ENCODE assay signal across 16 cellular contexts in genomic region chr2:26723475-26723874, GRCh38. TPM values are rescaled to one million over a fixed set of nuclear protein-coding genes. Genes with fewer than 3 reads are reported as not detected.
DNase-seq lines count a peak whose midpoint lies in the region; ATAC-seq, FAIRE-seq and TF ChIP-seq lines count a peak whose summit lies in the region.
"Had no signal": no experiment of that assay in that cellular context is flagged by ENCODE, and none has a peak within 500 bp of the region (broad histone marks: within the 10 kb centered on the region; RNA-seq: fewer than 3 reads in every experiment).

No MANE protein-coding gene starts in this region.

- intact Hi-C loops in IMR-90 (cut with micrococcal nuclease) = no loop called here
- intact Hi-C loops in K562 (cut with micrococcal nuclease) = no loop called here

- no peaks in the 10 kb centered on the region for H3K36me3 Mint-ChIP-seq in CD8-positive, alpha-beta memory T cell
- H3K36me3 Mint-ChIP-seq: IgD-negative memory B cell had no signal

- H3K27ac Mint-ChIP-seq in CD8-positive, alpha-beta memory T cell = no peak overlapping the region
- H3K27ac Mint-ChIP-seq: activated CD4-positive, alpha-beta T cell treated with anti-CD3 and anti-CD28 coated beads, Interleukin-2, amount 10 ng/mL, durations not matched to agents 24 days and 14 days; effector memory CD8-positive, alpha-beta T cell; IgD-negative memory B cell had no signal

- TF ChIP-seq RAD21 in IMR-90 (IDR thresholded peaks at IDR 0.05; ENCODE audit: low read length) (no peak), K562 (CRISPR knock-in tag; conservative IDR thresholded peaks at IDR 0.05 in 1 of 2, IDR thresholded peaks at IDR 0.05 in 1 of 2) (no peak)

- no peaks in the 10 kb centered on the region for H3K27me3 ChIP-seq in IMR-90 (ENCODE audit: control insufficient read depth, insufficient read depth, low read length)
- H3K27me3 ChIP-seq in K562 (ENCODE audit: control insufficient read depth in 2 of 2, insufficient read depth in 2 of 2, low read length in 2 of 2) = no peaks in the 10 kb centered on the region
- no peaks in the 10 kb centered on the region for H3K27me3 ChIP-seq in muscle layer of colon (ENCODE audit: control insufficient read depth in 1 of 2, insufficient read depth in 2 of 2, low read length in 2 of 2)
- no peaks in the 10 kb centered on the region for H3K27me3 ChIP-seq in suprapubic skin
- H3K27me3 ChIP-seq in CD8-positive, alpha-beta memory T cell (ENCODE audit: insufficient read depth, low read length, poor library complexity, severe bottlenecking) = no peaks in the 10 kb centered on the region
- no peaks in the 10 kb centered on the region for H3K27me3 ChIP-seq in mesendoderm (ENCODE audit: insufficient read depth, low read length, poor library complexity)
- H3K27me3 ChIP-seq: BE2C had no signal

- dilution Hi-C loops in IMR-90 (cut with HindIII; ENCODE audit: low sequenced_read_pairs, unreplicated experiment) = no loop called here

- H3K4me2 ChIP-seq in IMR-90 (ENCODE audit: low read depth, low read length) (no peak overlapping the region), K562 (ENCODE audit: insufficient read depth, low read length) (peak overlapping the region; percentile 7; the same call in 1 of the 2 replicates), mesendoderm (ENCODE audit: low read length) (no peak overlapping the region)

- H2BK120ac ChIP-seq in IMR-90 (ENCODE audit: low read depth, low read length) (peak overlapping the region; percentile 11; the same call in 1 of the 2 replicates), mesendoderm (ENCODE audit: low read depth, low read length) (no peak overlapping the region)

- ATAC-seq in IMR-90 (ENCODE audit: low read depth) (no peak), K562 (no peak), HG03159 (IDR thresholded peaks at IDR 0.05; ENCODE audit: unreplicated experiment) (no peak)
- ATAC-seq: effector memory CD8-positive, alpha-beta T cell had no signal

- CTCF ChIA-PET in IMR-90 (lab: Yijun Ruan, JAX) (no interaction called here), K562 (lab: Yijun Ruan, JAX; ENCODE audit: low intra/inter-chr PET ratio) (no interaction called here)
- CTCF ChIA-PET in CD8-positive, alpha-beta memory T cell (lab: Charles Lee) = no interaction called here

- H3K4me3 ChIP-seq in IMR-90 (ENCODE audit: insufficient read depth, low read depth, low read length) (no peak overlapping the region), K562 (no peak overlapping the region), muscle layer of colon (ENCODE audit: low read depth in 1 of 2, low read length in 2 of 2) (no peak overlapping the region), suprapubic skin (no peak overlapping the region), mesendoderm (ENCODE audit: low read length) (no peak overlapping the region)
- H3K4me3 ChIP-seq in CD8-positive, alpha-beta memory T cell (ENCODE audit: low read length) = no peak overlapping the region

- no peaks in the 10 kb centered on the region for H3K9me3 ChIP-seq in IMR-90 (ENCODE audit: control insufficient read depth, insufficient read depth, low read length)
- H3K9me3 ChIP-seq in K562 (replicated peaks; ENCODE audit: control insufficient read depth, insufficient read depth, low read depth, low read length) = no peaks in the 10 kb centered on the region
- H3K9me3 ChIP-seq in muscle layer of colon (ENCODE audit: low read length) = no peaks in the 10 kb centered on the region
- no peaks in the 10 kb centered on the region for H3K9me3 ChIP-seq in suprapubic skin
- H3K9me3 ChIP-seq in CD8-positive, alpha-beta memory T cell (ENCODE audit: low read length) = no peaks in the 10 kb centered on the region
- H3K9me3 ChIP-seq: BE2C had no signal

- H3K4me3 Mint-ChIP-seq in CD8-positive, alpha-beta memory T cell = no peak overlapping the region
- H3K4me3 Mint-ChIP-seq: activated CD4-positive, alpha-beta T cell treated with anti-CD3 and anti-CD28 coated beads, Interleukin-2, amount 10 ng/mL, durations not matched to agents 24 days and 14 days; effector memory CD8-positive, alpha-beta T cell; IgD-negative memory B cell had no signal

- no peaks in the 10 kb centered on the region for H3K9me3 Mint-ChIP-seq in CD8-positive, alpha-beta memory T cell
- H3K9me3 Mint-ChIP-seq: activated CD4-positive, alpha-beta T cell treated with anti-CD3 and anti-CD28 coated beads, Interleukin-2, amount 10 ng/mL, durations not matched to agents 24 days and 14 days; effector memory CD8-positive, alpha-beta T cell; IgD-negative memory B cell had no signal

- TF ChIP-seq POLR2A in IMR-90 (IDR thresholded peaks at IDR 0.05; ENCODE audit: low read depth, low read length) (no peak), K562 (conservative IDR thresholded peaks at IDR 0.05) (no peak), suprapubic skin (IDR thresholded peaks at IDR 0.05) (no peak)

- peak overlapping the region; percentile 65; the same call in 1 of the 2 replicates for H4K91ac ChIP-seq in IMR-90 (ENCODE audit: insufficient read depth, low read depth, low read length)

- no peak overlapping the region for H2AK5ac ChIP-seq in IMR-90 (ENCODE audit: low read depth, low read length)
- H2AK5ac ChIP-seq in mesendoderm (ENCODE audit: low read length) = no peak overlapping the region

- H3K27me3 Mint-ChIP-seq in CD8-positive, alpha-beta memory T cell = peaks cover 0 to 16% of the 10 kb centered on the region in 2 donors
- H3K27me3 Mint-ChIP-seq: activated CD4-positive, alpha-beta T cell treated with anti-CD3 and anti-CD28 coated beads, Interleukin-2, amount 10 ng/mL, durations not matched to agents 24 days and 14 days had no signal

- no peak overlapping the region for H2AK9ac ChIP-seq in IMR-90 (replicated peaks; ENCODE audit: low read depth, low read length, poor library complexity)

- no peaks in the 10 kb centered on the region for H3K79me1 ChIP-seq in IMR-90 (ENCODE audit: low read depth in 1 of 2, low read length in 2 of 2)
- H3K79me1 ChIP-seq in mesendoderm (ENCODE audit: low read length) = no peaks in the 10 kb centered on the region

- no peak for FAIRE-seq in K562 (lab: Jason Lieb, UNC)

- no peak overlapping the region for H3K56ac ChIP-seq in IMR-90 (ENCODE audit: extremely low read depth, insufficient read depth, low read length)
- H3K56ac ChIP-seq in mesendoderm (ENCODE audit: low read length) = no peak overlapping the region

- in situ Hi-C loops in IMR-90 (cut with MboI; ENCODE audit: low sequenced_read_pairs) (no loop called here), K562 (cut with MboI) (no loop called here)

- POLR2A ChIA-PET in IMR-90 (lab: Charles Lee; ENCODE audit: unreplicated experiment) (no interaction called here), K562 (lab: Yijun Ruan, JAX) (interaction anchor here (0.7 to 1.3 kb wide), 2 partner anchors 9 to 236 kb away, joined by 3 read pairs; no protein-coding TSS in a partner anchor)
- POLR2A ChIA-PET in CD8-positive, alpha-beta memory T cell (lab: Charles Lee) = no interaction called here

- H3K27ac ChIP-seq in IMR-90 (ENCODE audit: insufficient read depth, low read length) = no peak overlapping the region
- peak overlapping the region; percentile 76; the same call in 2 of the 3 replicates for H3K27ac ChIP-seq in K562 (ENCODE audit: extremely low read depth, low read depth, low read length)
- peak overlapping the region; percentile 10 for H3K27ac ChIP-seq in muscle layer of colon (ENCODE audit: low read depth, low read length)
- H3K27ac ChIP-seq in suprapubic skin = peak overlapping the region; percentile 30
- H3K27ac ChIP-seq in CD8-positive, alpha-beta memory T cell (ENCODE audit: low read depth, low read length) = no peak overlapping the region
- H3K27ac ChIP-seq in mesendoderm (ENCODE audit: low read depth, low read length) = no peak overlapping the region

- peak overlapping the region; percentile 2 to 49; a peak in 1 of 4 replicates for H4K8ac ChIP-seq in IMR-90 (ENCODE audit: low read depth in 2 of 2, low read length in 2 of 2)
- H4K8ac ChIP-seq in mesendoderm (ENCODE audit: low read depth, low read length) = no peak overlapping the region

- no peak overlapping the region for H2AFZ ChIP-seq in IMR-90 (replicated peaks; ENCODE audit: low read length, poor library complexity)
- peak overlapping the region; percentile 68 for H2AFZ ChIP-seq in K562 (ENCODE audit: low read depth, low read length)

- WGBS in IMR-90 (ENCODE audit: extremely low coverage in 2 of 2, insufficient read length in 1 of 2), 2 experiments = 100% methylated on average over 1 of the region's 3 CpGs; no CpG with 5 or more reads in 1 of the 2 experiments
- 69% methylated on average over 2 of the region's 3 CpGs for WGBS in K562 (ENCODE audit: insufficient coverage, low coverage, missing lambda C conversion rate)
- 97% methylated on average over 3 of the region's 3 CpGs for WGBS in suprapubic skin
- no CpG with 5 or more reads among the region's 3 CpGs for WGBS in mesendoderm (ENCODE audit: extremely low coverage, insufficient coverage, low lambda C conversion rate)

- H3K18ac ChIP-seq in IMR-90 (ENCODE audit: low read depth, low read length) = peak overlapping the region; percentile 31; the same call in 1 of the 2 replicates
- H3K18ac ChIP-seq in mesendoderm (ENCODE audit: low read length) = no peak overlapping the region

- no peak for TF ChIP-seq EP300 in K562 (IDR thresholded peaks at IDR 0.05; ENCODE audit: low read length)
- no peak for TF ChIP-seq EP300 in suprapubic skin (IDR thresholded peaks at IDR 0.05)

- H4K20me1 ChIP-seq in IMR-90 (ENCODE audit: insufficient read depth, low read length) (no peaks in the 10 kb centered on the region), K562 (replicated peaks; ENCODE audit: control insufficient read depth, insufficient read depth, low read length) (no peaks in the 10 kb centered on the region)

- H3K4me1 ChIP-seq in IMR-90 (ENCODE audit: control insufficient read depth, insufficient read depth, low read length) (peaks cover 15% of the 10 kb centered on the region), K562 (replicated peaks in 1 of 2; ENCODE audit: control insufficient read depth in 2 of 2, insufficient read depth in 2 of 2, low read length in 2 of 2) (peaks cover 15 to 43% of the 10 kb centered on the region in 2 experiments), muscle layer of colon (ENCODE audit: insufficient read depth, low read length) (peaks cover 70% of the 10 kb centered on the region), suprapubic skin (peaks cover 17% of the 10 kb centered on the region), mesendoderm (ENCODE audit: control insufficient read depth, low read depth, low read length) (no peaks in the 10 kb centered on the region)
- no peaks in the 10 kb centered on the region for H3K4me1 ChIP-seq in CD8-positive, alpha-beta memory T cell (ENCODE audit: insufficient read depth, low read length)

- H2BK20ac ChIP-seq in IMR-90 (ENCODE audit: low read depth, low read length) = peak overlapping the region; percentile 8; the same call in 1 of the 2 replicates

- H2BK5ac ChIP-seq in IMR-90 (ENCODE audit: low read depth, low read length, poor library complexity, severe bottlenecking) = peak overlapping the region; percentile 9
- H2BK5ac ChIP-seq in mesendoderm (ENCODE audit: low read length) = no peak overlapping the region

- no peak overlapping the region for H3K9ac ChIP-seq in IMR-90 (ENCODE audit: low read depth, low read length)
- H3K9ac ChIP-seq in K562 (ENCODE audit: insufficient read depth in 1 of 2, low read depth in 2 of 2, low read length in 2 of 2) = peak overlapping the region; percentile 29 to 80
- no peak overlapping the region for H3K9ac ChIP-seq in muscle layer of colon (ENCODE audit: low read length)
- no peak overlapping the region for H3K9ac ChIP-seq in mesendoderm (ENCODE audit: low read length)

- no peak for DNase-seq in IMR-90
- no peak for DNase-seq in K562 (ENCODE audit: extremely low read depth in 1 of 4, low spot score in 3 of 4)
- no peak for DNase-seq in suprapubic skin (ENCODE audit: low spot score in 2 of 2)
- no peak for DNase-seq in CD8-positive, alpha-beta memory T cell
- DNase-seq in mesendoderm = no peak
- no peak for DNase-seq in NOMO-1 treated with DMSO at 0.1 percent for 48 hours (lab: John Stamatoyannopoulos, UW; ENCODE audit: unreplicated experiment)
- DNase-seq: activated CD4-positive, alpha-beta T cell treated with anti-CD3 and anti-CD28 coated beads, Interleukin-2, amount 10 ng/mL, durations not matched to agents 24 days and 14 days; activated naive CD4-positive, alpha-beta T cell treated with anti-CD3 and anti-CD28 coated beads, Interleukin-2, amount 50 U/mL, for 16 hours; effector memory CD8-positive, alpha-beta T cell; NCI-H2107; stimulated activated naive CD4-positive, alpha-beta T cell treated with Interleukin-2 at 50 U/mL for 16 hours had no signal

- TF ChIP-seq CTCF in IMR-90 (conservative IDR thresholded peaks at IDR 0.05; ENCODE audit: low read depth, low read length) (no peak), K562 (IDR thresholded peaks at IDR 0.05 in 2 of 3, conservative IDR thresholded peaks at IDR 0.05 in 1 of 3; ENCODE audit: insufficient read depth in 2 of 3, low read depth in 1 of 3, low read length in 3 of 3) (no peak), suprapubic skin (IDR thresholded peaks at IDR 0.05) (no peak)

- H3K36me3 ChIP-seq in IMR-90 (ENCODE audit: control insufficient read depth, insufficient read depth, low read length) (no peaks in the 10 kb centered on the region), K562 (ENCODE audit: control insufficient read depth, insufficient read depth, low read length) (no peaks in the 10 kb centered on the region), muscle layer of colon (ENCODE audit: insufficient read depth, low read length) (no peaks in the 10 kb centered on the region), suprapubic skin (no peaks in the 10 kb centered on the region), mesendoderm (ENCODE audit: control insufficient read depth, insufficient read depth, low read length) (no peaks in the 10 kb centered on the region)
- no peaks in the 10 kb centered on the region for H3K36me3 ChIP-seq in CD8-positive, alpha-beta memory T cell (ENCODE audit: insufficient read depth, low read length)

- H3K9me1 ChIP-seq in IMR-90 (ENCODE audit: insufficient read depth, low read length) (peaks cover 14% of the 10 kb centered on the region), K562 (ENCODE audit: control insufficient read depth, insufficient read depth, low read length) (no peaks in the 10 kb centered on the region)

- 0 out of 3 replicates have a peak overlapping the region, but pooled peaks have one; percentile 43 for H2BK15ac ChIP-seq in IMR-90 (ENCODE audit: low read depth, low read length)
- H2BK15ac ChIP-seq in mesendoderm (replicated peaks; ENCODE audit: low read depth) = no peak overlapping the region

- H3K79me2 ChIP-seq in K562 (ENCODE audit: control insufficient read depth, insufficient read depth, low read length) (no peaks in the 10 kb centered on the region), mesendoderm (ENCODE audit: control insufficient read depth, insufficient read depth, low read length) (no peaks in the 10 kb centered on the region)

- no TSS peak for BruUV-seq in IMR-90 (replicated peaks; lab: Mats Ljungman, UMichigan)
- no TSS peak for BruUV-seq in K562 (replicated peaks; lab: Mats Ljungman, UMichigan)

- H3K4me1 Mint-ChIP-seq in CD8-positive, alpha-beta memory T cell = no peaks in the 10 kb centered on the region
- H3K4me1 Mint-ChIP-seq: activated CD4-positive, alpha-beta T cell treated with anti-CD3 and anti-CD28 coated beads, Interleukin-2, amount 10 ng/mL, durations not matched to agents 24 days and 14 days; IgD-negative memory B cell had no signal

- no peak overlapping the region for H3K14ac ChIP-seq in IMR-90 (replicated peaks; ENCODE audit: low read depth, low read length)

- peak overlapping the region; percentile 45 for H3K4ac ChIP-seq in IMR-90 (ENCODE audit: low read depth, low read length)
- H3K4ac ChIP-seq in mesendoderm (ENCODE audit: low read depth, low read length) = no peak overlapping the region

- H3K23ac ChIP-seq in IMR-90 (ENCODE audit: low read depth, low read length) (no peak overlapping the region), mesendoderm (ENCODE audit: low read length) (no peak overlapping the region)

- no peak overlapping the region; the same call in 1 of the 2 replicates for H4K5ac ChIP-seq in IMR-90 (ENCODE audit: low read depth, low read length)
- no peak overlapping the region for H4K5ac ChIP-seq in mesendoderm (ENCODE audit: low read length)

RNA-seq across cellular contexts. Expression of gene KCNK3, which starts 31.0 kb away (rescaled TPM):
- total RNA-seq in IMR-90 (2012; rRNA removed) (under 0.01 TPM in 2 replicates), K562 (2014; rRNA removed) (0.08 and 0.09 TPM in 2 replicates), K562 (2014; rRNA removed; fragmentation: Illumina TruSeq; extraction: Trizol) (not detected in 2 replicates), K562 (2015; rRNA removed; fragmentation: Illumina TruSeq; extraction: Trizol) (0.04 TPM in 1 of 2 replicates, not detected in the other), K562 (2021) (0.13 and 0.20 TPM in 2 replicates), suprapubic skin (1 to 10 TPM in 2 of 4 donors, under 1 TPM in 1, not detected in 1; 0.83 to 1.2 (median 1.1) TPM)
- polyA plus RNA-seq in IMR-90 (2012; rRNA removed) (0.03 and 0.17 TPM in 2 replicates), K562 (2011; rRNA removed) (0.06 TPM in 1 of 2 replicates, not detected in the other), K562 (2014; fragmentation: Illumina TruSeq; extraction: Trizol) (not detected in 2 replicates), K562 (2014; fragmentation: Nextera tagmentation; extraction: Ambion mirVana) (under 1 TPM in 1 of 2 experiments, not detected in 1; 0.01 TPM), K562 (2014; rRNA removed) (0.08 TPM in 1 of 2 replicates, not detected in the other)
- polyA plus RNA-seq in IMR-90 (2012; cell fraction: cytosol; rRNA removed) = 0.11 TPM in 1 of 2 replicates, not detected in the other
- 0.07 TPM in 1 of 2 replicates, not detected in the other for polyA plus RNA-seq in IMR-90 (2012; cell fraction: nucleus; rRNA removed; ENCODE audit: low replicate concordance)
- total RNA-seq in K562 (2011; cell fraction: chromatin; rRNA removed; ENCODE audit: low replicate concordance) = 0.23 TPM in 1 of 2 replicates, not detected in the other
- 0.13 and 0.17 TPM in 2 replicates for total RNA-seq in K562 (2011; cell fraction: nucleolus; rRNA removed)
- 0.07 TPM in 1 of 2 replicates, not detected in the other for total RNA-seq in K562 (2011; cell fraction: nucleoplasm; rRNA removed)
- 0.19 TPM in 1 of 2 replicates, not detected in the other for polyA plus RNA-seq in K562 (2011; cell fraction: cytosol; rRNA removed)
- polyA plus RNA-seq in K562 (2011; cell fraction: nucleus; rRNA removed) = 0.06 TPM in 1 of 2 replicates, not detected in the other
- polyA plus RNA-seq in K562 (2012) = 0.01 and 0.04 TPM in 2 replicates
- polyA minus RNA-seq in K562 (2011; rRNA and poly(A)+ RNA removed) = not detected in 2 replicates
- not detected in 2 replicates for polyA minus RNA-seq in K562 (2011; cell fraction: cytosol; rRNA and poly(A)+ RNA removed)
- polyA minus RNA-seq in K562 (2011; cell fraction: nucleus; rRNA and poly(A)+ RNA removed) = 0.13 TPM in 1 of 2 replicates, not detected in the other
- not detected for total RNA-seq in CD8-positive, alpha-beta memory T cell
- polyA plus RNA-seq in CD8-positive, alpha-beta memory T cell = not detected
- polyA plus RNA-seq in mesendoderm (2013, experiment 1 of 2) = 0.51 TPM
- polyA plus RNA-seq in mesendoderm (2013, experiment 2 of 2) = 0.38 TPM
- total RNA-seq: activated CD4-positive, alpha-beta T cell treated with anti-CD3 and anti-CD28 coated beads, Interleukin-2, amount 10 ng/mL, durations not matched to agents 24 days and 14 days; lung microvascular endothelial cell had no signal
- polyA plus RNA-seq: IgD-negative memory B cell had no signal

RNA-seq across cellular contexts. Expression of gene SLC35F6, which starts 40.6 kb away (rescaled TPM):
- total RNA-seq in IMR-90 (2012; rRNA removed) = 25.6 and 30.6 TPM in 2 replicates
- polyA plus RNA-seq in IMR-90 (2012; rRNA removed) = 19.1 and 19.4 TPM in 2 replicates
- 12.7 and 22.8 TPM in 2 replicates for polyA plus RNA-seq in IMR-90 (2012; cell fraction: cytosol; rRNA removed)
- 8.7 and 14.4 TPM in 2 replicates for polyA plus RNA-seq in IMR-90 (2012; cell fraction: nucleus; rRNA removed; ENCODE audit: low replicate concordance)
- total RNA-seq in K562 (2011; cell fraction: chromatin; rRNA removed; ENCODE audit: low replicate concordance) = 21.5 and 40.8 TPM in 2 replicates
- 40.7 and 47.7 TPM in 2 replicates for total RNA-seq in K562 (2011; cell fraction: nucleolus; rRNA removed)
- total RNA-seq in K562 (2011; cell fraction: nucleoplasm; rRNA removed) = 48.1 and 75.0 TPM in 2 replicates
- 22.9 and 31.9 TPM in 2 replicates for total RNA-seq in K562 (2014; rRNA removed)
- 21.9 and 22.2 TPM in 2 replicates for total RNA-seq in K562 (2014; rRNA removed; fragmentation: Illumina TruSeq; extraction: Trizol)
- 28.1 and 29.4 TPM in 2 replicates for total RNA-seq in K562 (2015; rRNA removed; fragmentation: Illumina TruSeq; extraction: Trizol)
- total RNA-seq in K562 (2021) = 37.4 and 42.8 TPM in 2 replicates
- polyA plus RNA-seq in K562 (2011; rRNA removed) = 11.9 and 16.7 TPM in 2 replicates
- 18.3 and 30.0 TPM in 2 replicates for polyA plus RNA-seq in K562 (2011; cell fraction: cytosol; rRNA removed)
- polyA plus RNA-seq in K562 (2011; cell fraction: nucleus; rRNA removed) = 5.5 and 8.8 TPM in 2 replicates
- polyA plus RNA-seq in K562 (2012) = 17.4 and 33.3 TPM in 2 replicates
- 22.5 and 23.4 TPM in 2 replicates for polyA plus RNA-seq in K562 (2014; fragmentation: Illumina TruSeq; extraction: Trizol)
- polyA plus RNA-seq in K562 (2014; fragmentation: Nextera tagmentation; extraction: Ambion mirVana) = 10 to 100 TPM; 19.3 to 47.3 TPM
- polyA plus RNA-seq in K562 (2014; rRNA removed) = 18.8 and 20.9 TPM in 2 replicates
- 18.6 and 24.3 TPM in 2 replicates for polyA minus RNA-seq in K562 (2011; rRNA and poly(A)+ RNA removed)
- 23.3 and 30.5 TPM in 2 replicates for polyA minus RNA-seq in K562 (2011; cell fraction: cytosol; rRNA and poly(A)+ RNA removed)
- polyA minus RNA-seq in K562 (2011; cell fraction: nucleus; rRNA and poly(A)+ RNA removed) = 6.7 and 9.3 TPM in 2 replicates
- total RNA-seq in suprapubic skin = 100 to 1,000 TPM in 1 of 4 donors, 10 to 100 TPM in 3; 76.3 to 114 (median 86.2) TPM
- total RNA-seq in CD8-positive, alpha-beta memory T cell = 10 to 100 TPM; 11.5 to 12.1 TPM
- polyA plus RNA-seq in CD8-positive, alpha-beta memory T cell = 6.7 TPM
- polyA plus RNA-seq in mesendoderm (2013, experiment 1 of 2) = 11.1 TPM
- polyA plus RNA-seq in mesendoderm (2013, experiment 2 of 2) = 10.8 TPM

Comparison
In these comparisons a context has a peak if more than half of its experiments do, and no peak if none do; other contexts are left out.
1. H3K27ac ChIP-seq: peak in K562 (single experiment), muscle layer of colon (single experiment) and suprapubic skin (single experiment); none in IMR-90 (single experiment), CD8-positive, alpha-beta memory T cell (single experiment) and mesendoderm (single experiment).
2. H3K9ac ChIP-seq: peak in K562 (2 of 2); none in IMR-90 (single experiment), muscle layer of colon (single experiment) and mesendoderm (single experiment).